In genomic region chr10:4344544-4344994, GRCh38 we compare ENCODE assay signal across 8 cellular contexts.
DNase-seq lines count a peak whose midpoint lies in the region; ATAC-seq lines count a peak whose summit lies in the region.

No MANE protein-coding gene starts in this region.

- in situ Hi-C loops in Caki2 (cut with HindIII; ENCODE audit: low pct_unique_long_range_greater_than_20kb, low sequenced_read_pairs): no loop called here

- peak; percentile 84 for ATAC-seq in aorta (ENCODE audit: low FRiP score)

- DNase-seq in Caki2 (ENCODE audit: low read depth): peak; percentile 73
- DNase-seq in RKO (ENCODE audit: low spot score): peak; percentile 7
- peak; percentile 64 for DNase-seq in epidermal melanocyte (ENCODE audit: insufficient read length, low spot score)
- DNase-seq in occipital lobe (lab: John Stamatoyannopoulos, UW): peak; percentile 64
- peak; percentile 88 to 89 for DNase-seq in aorta
- DNase-seq in NCI-H2081 (lab: John Stamatoyannopoulos, UW): no peak
- no peak for DNase-seq in DMS114 treated with DMSO at 0.1 percent for 48 hours (lab: John Stamatoyannopoulos, UW; ENCODE audit: unreplicated experiment)
- no peak for DNase-seq in NCI-H2029 treated with DMSO at 0.1 percent for 48 hours (lab: John Stamatoyannopoulos, UW)

- H3K36me3 ChIP-seq in aorta (ENCODE audit: control insufficient read depth in 1 of 2, insufficient read depth in 2 of 2, low read length in 1 of 2): no peaks in the 10 kb centered on the region

- intact Hi-C loops in aorta (cut with DNase I): loop anchor here (1.0 to 10.0 kb wide), 7 partner anchors 62 to 560 kb away; partner anchors contain the start of gene KLF6 (in 1 of the 2)

- H3K4me3 ChIP-seq in aorta (ENCODE audit: low read length in 2 of 2): no peak overlapping the region

- WGBS in aorta, 2 donors: 4 to 5% methylated on average over 10 of the region's 10 CpGs

- H3K4me1 ChIP-seq in aorta (ENCODE audit: control insufficient read depth in 1 of 2, insufficient read depth in 2 of 2, low read length in 2 of 2): no peaks in the 10 kb centered on the region

- peak overlapping the region; percentile 48 to 96 for H3K27ac ChIP-seq in aorta (ENCODE audit: low read depth in 1 of 2, low read length in 2 of 2)

- H3K9me3 ChIP-seq in aorta (ENCODE audit: control insufficient read depth, low read length): no peaks in the 10 kb centered on the region

- H3K27me3 ChIP-seq in aorta (ENCODE audit: control insufficient read depth in 1 of 2, insufficient read depth in 2 of 2, low read length in 1 of 2): no peaks in the 10 kb centered on the region

Comparison
In these comparisons a context has a peak if more than half of its experiments do, and no peak if none do; other contexts are left out.
1. DNase-seq: peak in Caki2 (single experiment), RKO (single experiment), epidermal melanocyte (single experiment), occipital lobe (single experiment) and aorta (2 of 2); none in NCI-H2081 (0 of 2), DMS114 treated with DMSO at 0.1 percent for 48 hours (single experiment) and NCI-H2029 treated with DMSO at 0.1 percent for 48 hours (single experiment).